In genomic region chr13:80513196-80513595, GRCh38 we compare ENCODE assay signal across 8 cellular contexts.
"Had no signal": no experiment of that assay in that cellular context is flagged by ENCODE, and none has a peak within 500 bp of the region (broad histone marks: within the 10 kb centered on the region; RNA-seq: fewer than 3 reads in every experiment).

No MANE protein-coding gene starts in this region.

- FAIRE-seq: G401.6, GM12878, GM12891, GM12892, GM18507, GM19239 had no signal

- ATAC-seq: GM12878 had no signal

- H3K4me3 ChIP-seq: GM12878 had no signal

- DNase-seq: GDM1, GF-D8 had no signal
